Comparison of ENCODE assay signal across 13 cellular contexts in the genomic region with DNA sequence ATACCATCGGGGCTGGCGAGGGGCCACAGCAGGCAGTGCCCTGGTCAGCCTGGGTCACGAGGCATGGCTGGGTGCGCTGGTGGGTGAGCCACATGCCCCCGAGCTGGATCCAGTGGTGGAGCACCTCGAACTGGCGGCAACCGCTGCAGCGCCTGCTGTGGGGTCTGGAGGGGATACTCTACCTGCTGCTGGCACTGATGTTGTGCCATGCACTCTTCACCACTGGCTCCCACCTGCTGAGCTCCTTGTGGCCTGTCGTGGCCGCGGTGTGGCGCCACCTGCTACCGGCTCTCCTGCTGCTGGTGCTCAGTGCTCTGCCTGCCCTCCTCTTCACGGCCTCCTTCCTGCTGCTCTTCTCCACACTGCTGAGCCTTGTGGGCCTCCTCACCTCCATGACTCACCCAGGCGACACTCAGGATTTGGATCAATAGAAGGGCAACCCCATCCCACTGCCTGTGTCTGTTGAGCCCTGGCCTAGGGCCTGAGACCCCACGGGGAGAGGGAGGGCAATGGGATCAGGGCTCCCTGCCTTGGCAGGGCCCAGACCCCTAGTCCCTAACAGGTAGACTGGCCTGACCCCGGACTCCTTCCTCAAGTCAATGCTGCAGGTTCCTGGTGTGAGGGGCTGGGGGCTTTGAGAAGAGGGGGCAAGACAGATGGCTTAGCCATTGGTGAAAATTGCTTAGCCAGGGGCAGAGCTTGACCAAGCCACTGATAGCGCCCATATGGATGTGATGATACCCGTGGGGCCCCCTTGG. TPM values are rescaled to one million over a fixed set of nuclear protein-coding genes. Genes with fewer than 3 reads are reported as not detected.
DNase-seq lines count a peak whose midpoint lies in the region.
"Had no signal": no experiment of that assay in that cellular context is flagged by ENCODE, and none has a peak within 500 bp of the region (broad histone marks: within the 10 kb centered on the region; RNA-seq: fewer than 3 reads in every experiment).

No MANE protein-coding gene starts in this region.

- no peaks in the 10 kb centered on the region for H3K36me3 ChIP-seq in neuronal stem cell (replicated peaks in 1 of 2; ENCODE audit: control insufficient read depth in 2 of 2, insufficient read depth in 2 of 2, low read length in 2 of 2)
- H3K36me3 ChIP-seq: tibial nerve had no signal

- peak overlapping the region; percentile 1 for H2BK15ac ChIP-seq in neuronal stem cell (ENCODE audit: low read length)

- H3K4me1 ChIP-seq in neuronal stem cell (ENCODE audit: control insufficient read depth in 2 of 2, insufficient read depth in 1 of 2, low read depth in 1 of 2, low read length in 2 of 2): no peaks in the 10 kb centered on the region

- H3K27ac ChIP-seq in neuronal stem cell (replicated peaks; ENCODE audit: low read length): no peak overlapping the region
- H3K27ac ChIP-seq: tibial nerve had no signal

- DNase-seq in NK-92 treated with Interleukin-12 subunit alpha and Interleukin-12 subunit beta, amount 100 ng/mL, for 24 hours (lab: John Stamatoyannopoulos, UW): peak; percentile 44
- no peak for DNase-seq in NK-92 (lab: John Stamatoyannopoulos, UW; ENCODE audit: unreplicated experiment)
- peak; percentile 39 for DNase-seq in SK-MEL-5 (ENCODE audit: low read depth, low spot score)
- DNase-seq in neuronal stem cell (ENCODE audit: low spot score): no peak
- no peak for DNase-seq in stimulated activated CD8-positive, alpha-beta memory T cell treated with anti-CD3 and anti-CD28 coated beads, Interleukin-4, amount 100 ng/mL, for 48 hours
- DNase-seq in amygdala (lab: John Stamatoyannopoulos, UW): no peak
- DNase-seq: NCI-H2029, SHP77 treated with DMSO at 0.1 percent for 48 hours had no signal

- H4K91ac ChIP-seq in neuronal stem cell (ENCODE audit: low read depth, low read length, poor library complexity): no peak overlapping the region

- H3K14ac ChIP-seq in neuronal stem cell (ENCODE audit: low read length): no peak overlapping the region

- peak overlapping the region; percentile 54 for H3K9ac ChIP-seq in neuronal stem cell (ENCODE audit: low read depth, low read length, poor library complexity)

- H3K4me2 ChIP-seq in neuronal stem cell (ENCODE audit: insufficient read depth, low read length, poor library complexity, severe bottlenecking): no peak overlapping the region
- H3K4me2 ChIP-seq: A549 had no signal

- no peak overlapping the region for H3K4me3 ChIP-seq in neuronal stem cell (ENCODE audit: low read length in 2 of 2)
- H3K4me3 ChIP-seq: A549, tibial nerve had no signal

- in situ Hi-C loops in SK-MEL-5 (cut with HindIII; ENCODE audit: low pct_unique_long_range_greater_than_20kb, low sequenced_read_pairs): no loop called here

- H2BK120ac ChIP-seq in neuronal stem cell (ENCODE audit: low read depth, low read length): peak overlapping the region; percentile 30

- H2AK5ac ChIP-seq in neuronal stem cell (ENCODE audit: low read depth, low read length): no peak overlapping the region

- H3K23ac ChIP-seq in neuronal stem cell (ENCODE audit: low read depth, low read length, poor library complexity): peak overlapping the region; percentile 34

- H2BK12ac ChIP-seq in neuronal stem cell (ENCODE audit: low read length): no peak overlapping the region

- no peaks in the 10 kb centered on the region for H3K79me1 ChIP-seq in neuronal stem cell (ENCODE audit: low read depth, low read length)

- no peak overlapping the region for H4K8ac ChIP-seq in neuronal stem cell (ENCODE audit: low read depth, low read length)

- H3K4ac ChIP-seq in neuronal stem cell (ENCODE audit: low read length): no peak overlapping the region

- H3K18ac ChIP-seq in neuronal stem cell (ENCODE audit: low read length): peak overlapping the region; percentile 69

- peaks cover 7 to 48% (median 15%) of the 10 kb centered on the region in 3 experiments for H3K27me3 ChIP-seq in neuronal stem cell (ENCODE audit: control insufficient read depth in 3 of 3, insufficient read depth in 3 of 3, low read depth in 1 of 3, low read length in 3 of 3)

- no peak overlapping the region for H2AFZ ChIP-seq in neuronal stem cell (ENCODE audit: low read length)

- H2BK5ac ChIP-seq in neuronal stem cell (ENCODE audit: low read length): no peak overlapping the region

- WGBS in neuronal stem cell (ENCODE audit: extremely low coverage in 2 of 2, insufficient read length in 2 of 2, insufficient replicate concordance in 1 of 2), 2 donors: no CpG with 5 or more reads among the region's 20 CpGs

- H3K9me3 ChIP-seq in neuronal stem cell (replicated peaks in 1 of 2; ENCODE audit: control insufficient read depth in 2 of 2, insufficient read depth in 1 of 2, low read depth in 1 of 2, low read length in 2 of 2): peaks cover 6 to 8% of the 10 kb centered on the region in 2 donors

RNA-seq across cellular contexts. Expression of gene TMEM239, which starts 0.6 kb away (rescaled TPM):
- total RNA-seq in SK-MEL-5 (2014; rRNA removed; shearing (Covaris generic)): not detected in 2 replicates
- not detected in 2 replicates for polyA plus RNA-seq in SK-MEL-5 (2015; cell fraction: cytosol; rRNA removed)
- not detected in 2 replicates for polyA plus RNA-seq in SK-MEL-5 (2015; cell fraction: nucleus; rRNA removed)
- not detected for polyA plus RNA-seq in neuronal stem cell (2013, experiment 1 of 2)
- not detected for polyA plus RNA-seq in neuronal stem cell (2013, experiment 2 of 2)
- total RNA-seq: astrocyte, esophagus mucosa, omental fat pad, tibial nerve had no signal
- polyA plus RNA-seq: A549 had no signal

RNA-seq across cellular contexts. Expression of gene C20orf141, which starts 2.0 kb away (rescaled TPM):
- total RNA-seq in SK-MEL-5 (2014; rRNA removed; shearing (Covaris generic)): 0.88 TPM in 1 of 2 replicates, not detected in the other
- not detected in 2 replicates for polyA plus RNA-seq in SK-MEL-5 (2015; cell fraction: cytosol; rRNA removed)
- polyA plus RNA-seq in SK-MEL-5 (2015; cell fraction: nucleus; rRNA removed): not detected in 2 replicates
- polyA plus RNA-seq in neuronal stem cell (2013, experiment 1 of 2): not detected
- polyA plus RNA-seq in neuronal stem cell (2013, experiment 2 of 2): not detected
- total RNA-seq: astrocyte, esophagus mucosa, tibial nerve had no signal

RNA-seq across cellular contexts. Expression of gene CPXM1, which starts 16.3 kb away (rescaled TPM):
- total RNA-seq in SK-MEL-5 (2014; rRNA removed; shearing (Covaris generic)): 0.48 and 0.98 TPM in 2 replicates
- polyA plus RNA-seq in SK-MEL-5 (2015; cell fraction: cytosol; rRNA removed): 0.95 and 1.8 TPM in 2 replicates
- 1.4 TPM in 2 replicates for polyA plus RNA-seq in SK-MEL-5 (2015; cell fraction: nucleus; rRNA removed)
- polyA plus RNA-seq in neuronal stem cell (2013, experiment 1 of 2): 100 TPM
- 97.5 TPM for polyA plus RNA-seq in neuronal stem cell (2013, experiment 2 of 2)
- polyA plus RNA-seq: A549 had no signal

RNA-seq across cellular contexts. Expression of gene PCED1A, which starts 23.7 kb away (rescaled TPM):
- 17.2 and 22.6 TPM in 2 replicates for total RNA-seq in SK-MEL-5 (2014; rRNA removed; shearing (Covaris generic))
- 27.8 and 31.5 TPM in 2 replicates for polyA plus RNA-seq in SK-MEL-5 (2015; cell fraction: cytosol; rRNA removed)
- 353 and 387 TPM in 2 replicates for polyA plus RNA-seq in SK-MEL-5 (2015; cell fraction: nucleus; rRNA removed)
- polyA plus RNA-seq in neuronal stem cell (2013, experiment 1 of 2): 61.0 TPM
- polyA plus RNA-seq in neuronal stem cell (2013, experiment 2 of 2): 61.2 TPM

RNA-seq across cellular contexts. Expression of gene VPS16, which starts 23.8 kb away (rescaled TPM):
- total RNA-seq in SK-MEL-5 (2014; rRNA removed; shearing (Covaris generic)): 39.0 and 39.7 TPM in 2 replicates
- 31.8 and 39.7 TPM in 2 replicates for polyA plus RNA-seq in SK-MEL-5 (2015; cell fraction: cytosol; rRNA removed)
- 244 and 298 TPM in 2 replicates for polyA plus RNA-seq in SK-MEL-5 (2015; cell fraction: nucleus; rRNA removed)
- 19.8 TPM for polyA plus RNA-seq in neuronal stem cell (2013, experiment 1 of 2)
- 18.6 TPM for polyA plus RNA-seq in neuronal stem cell (2013, experiment 2 of 2)

Comparison
In these comparisons a context has a peak if more than half of its experiments do, and no peak if none do; other contexts are left out.
1. DNase-seq: peak in NK-92 treated with Interleukin-12 subunit alpha and Interleukin-12 subunit beta, amount 100 ng/mL, for 24 hours (single experiment) and SK-MEL-5 (single experiment); none in NK-92 (single experiment), neuronal stem cell (single experiment), stimulated activated CD8-positive, alpha-beta memory T cell treated with anti-CD3 and anti-CD28 coated beads, Interleukin-4, amount 100 ng/mL, for 48 hours (single experiment) and amygdala (0 of 56).